ENCODE assay signal across 28 cellular contexts in the genomic region with DNA sequence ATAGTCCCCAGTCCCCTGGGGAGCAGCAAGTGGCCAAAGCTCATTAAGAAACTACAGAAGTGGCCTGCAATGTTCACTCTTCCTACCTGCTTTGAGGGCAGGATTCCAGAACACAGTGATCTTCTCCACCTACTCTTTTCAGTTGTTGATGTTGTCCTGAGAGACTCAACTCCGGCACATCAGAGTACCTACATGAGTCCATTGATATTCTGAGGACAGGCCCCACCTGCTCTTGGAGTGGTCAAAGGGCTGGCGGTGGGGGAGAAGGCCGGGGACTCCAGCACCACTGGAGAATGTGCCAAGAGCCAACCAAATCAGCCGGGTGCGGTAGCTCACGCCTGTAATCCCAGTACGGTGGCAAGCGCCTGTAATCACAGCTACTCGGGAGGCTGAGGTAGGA.
"Had no signal": no experiment of that assay in that cellular context is flagged by ENCODE, and none has a peak within 500 bp of the region (broad histone marks: within the 10 kb centered on the region; RNA-seq: fewer than 3 reads in every experiment).

No MANE protein-coding gene starts in this region.

- H3K9me3 Mint-ChIP-seq: immature natural killer cell; natural killer cell; stimulated activated effector memory CD8-positive, alpha-beta T cell treated with anti-CD3 and anti-CD28 coated beads, Interleukin-12 subunit alpha, Interleukin-12 subunit beta, amount 100 ng/mL, for 72 hours had no signal

- H3K27me3 ChIP-seq: esophagus muscularis mucosa, foreskin keratinocyte, ovary, sigmoid colon, stomach, thyroid gland, vagina had no signal

- H3K27ac ChIP-seq: dorsolateral prefrontal cortex, esophagus muscularis mucosa, foreskin keratinocyte, heart right ventricle, left ventricle myocardium inferior, lower lobe of right lung, ovary, sigmoid colon, stomach, thyroid gland, vagina had no signal

- DNase-seq: cortex of kidney; dorsolateral prefrontal cortex; effector CD8-positive, alpha-beta T cell; foreskin keratinocyte; glutamatergic neuron; heart right ventricle; hippocampal formation; immature natural killer cell; islet precursor cell; kidney glomerular epithelial cell; left colon; left ventricle myocardium inferior; lower lobe of right lung; natural killer cell; occipital lobe; ovary; psoas muscle; right cardiac atrium; sigmoid colon; stimulated activated CD4-positive, alpha-beta T cell treated with anti-CD3 and anti-CD28 coated beads, Interleukin-2, amount 100 ng/mL, for 24 hours; stimulated activated CD4-positive, alpha-beta T cell treated with anti-CD3 and anti-CD28 coated beads, Interleukin-4, amount 100 ng/mL, for 24 hours; stimulated activated naive CD4-positive, alpha-beta T cell treated with Interleukin-2 at 50 U/mL for 16 hours; stomach; thyroid gland; trophoblast cell had no signal

- ATAC-seq: foreskin keratinocyte; heart right ventricle; left colon; lower lobe of right lung; natural killer cell; right cardiac atrium; stimulated activated effector memory CD8-positive, alpha-beta T cell treated with anti-CD3 and anti-CD28 coated beads, Interleukin-12 subunit alpha, Interleukin-12 subunit beta, amount 100 ng/mL, for 72 hours had no signal

- H3K4me1 Mint-ChIP-seq: immature natural killer cell; natural killer cell; stimulated activated effector memory CD8-positive, alpha-beta T cell treated with anti-CD3 and anti-CD28 coated beads, Interleukin-12 subunit alpha, Interleukin-12 subunit beta, amount 100 ng/mL, for 72 hours had no signal

- H3K9me3 ChIP-seq: esophagus muscularis mucosa, heart right ventricle, left ventricle myocardium inferior, lower lobe of right lung, ovary, psoas muscle, sigmoid colon, stomach, thyroid gland, vagina had no signal

- H3K4me3 Mint-ChIP-seq: immature natural killer cell; natural killer cell; stimulated activated effector memory CD8-positive, alpha-beta T cell treated with anti-CD3 and anti-CD28 coated beads, Interleukin-12 subunit alpha, Interleukin-12 subunit beta, amount 100 ng/mL, for 72 hours had no signal

- H3K36me3 Mint-ChIP-seq: immature natural killer cell; natural killer cell; stimulated activated effector memory CD8-positive, alpha-beta T cell treated with anti-CD3 and anti-CD28 coated beads, Interleukin-12 subunit alpha, Interleukin-12 subunit beta, amount 100 ng/mL, for 72 hours had no signal

- H3K4me1 ChIP-seq: left ventricle myocardium inferior, psoas muscle, sigmoid colon, stomach had no signal

- H3K36me3 ChIP-seq: esophagus muscularis mucosa, heart right ventricle, left ventricle myocardium inferior, lower lobe of right lung, ovary, sigmoid colon, stomach, thyroid gland, vagina had no signal

- H3K4me3 ChIP-seq: dorsolateral prefrontal cortex, esophagus muscularis mucosa, heart right ventricle, left ventricle myocardium inferior, lower lobe of right lung, ovary, psoas muscle, sigmoid colon, stomach, thyroid gland, vagina had no signal

- H3K27ac Mint-ChIP-seq: immature natural killer cell; natural killer cell; stimulated activated effector memory CD8-positive, alpha-beta T cell treated with anti-CD3 and anti-CD28 coated beads, Interleukin-12 subunit alpha, Interleukin-12 subunit beta, amount 100 ng/mL, for 72 hours had no signal
